In the genomic region with DNA sequence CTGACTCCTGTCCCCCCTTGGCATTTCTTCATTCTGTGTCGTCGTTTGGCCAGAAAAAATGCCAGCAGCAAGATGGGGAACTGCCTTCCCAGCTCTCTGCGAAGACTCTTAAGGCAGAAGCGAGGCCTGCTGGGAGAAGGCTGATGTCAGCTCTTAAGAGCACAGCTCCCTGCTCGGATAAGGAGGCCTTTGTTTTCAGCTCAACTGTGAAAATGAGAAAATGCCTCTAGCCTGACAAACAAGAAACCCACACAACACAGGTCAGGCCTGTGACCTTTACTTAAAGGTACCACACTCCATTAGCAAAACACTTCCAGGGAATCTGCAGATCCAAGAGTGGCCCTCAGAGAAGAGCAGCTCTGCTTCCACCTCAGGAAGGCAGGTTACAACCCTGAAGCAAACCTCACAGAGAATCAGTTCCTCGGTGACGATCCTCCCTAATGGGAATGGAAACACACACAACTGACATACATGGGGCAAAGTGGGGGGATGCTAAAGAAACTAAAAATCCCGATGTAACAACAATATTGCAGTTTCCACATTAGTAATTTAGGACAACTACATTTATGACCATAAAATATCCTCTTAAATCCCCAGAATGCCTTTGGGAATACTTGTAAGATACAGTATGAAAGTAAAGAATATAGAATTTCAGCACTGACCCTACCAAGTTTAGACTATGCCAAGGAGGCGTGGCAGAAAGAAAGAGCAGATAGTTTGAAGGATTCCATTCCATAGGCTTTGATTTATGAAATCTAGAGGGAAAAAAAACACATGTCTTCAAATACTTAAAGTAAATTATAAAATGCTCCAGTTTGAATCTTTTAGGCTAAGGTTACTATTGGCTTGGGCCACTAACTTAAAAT, we compare ENCODE assay signal across 8 cellular contexts. TPM values are rescaled to one million over a fixed set of nuclear protein-coding genes. Genes with fewer than 3 reads are reported as not detected.
DNase-seq lines count a peak whose midpoint lies in the region; ATAC-seq and TF ChIP-seq lines count a peak whose summit lies in the region.

No MANE protein-coding gene starts in this region.

- H3K27ac ChIP-seq in body of pancreas (peak overlapping the region; percentile 46 to 79 (median 62)), skeletal muscle tissue (ENCODE audit: low read depth, low read length) (peak overlapping the region; percentile 75)

- TF ChIP-seq CTCF in body of pancreas (IDR thresholded peaks at IDR 0.05), result no peak

- no peaks in the 10 kb centered on the region for H3K27me3 ChIP-seq in body of pancreas
- H3K27me3 ChIP-seq in skeletal muscle tissue (ENCODE audit: control insufficient read depth in 3 of 3, insufficient read depth in 3 of 3, low read length in 3 of 3), result no peaks in the 10 kb centered on the region

- DNase-seq in body of pancreas (peak; percentile 50 to 73 (median 70)), iris pigment epithelial cell (ENCODE audit: low read depth) (peak; percentile 85), NCI-H524 treated with DMSO at 0.1 percent for 48 hours (lab: John Stamatoyannopoulos, UW) (no peak), RKO (ENCODE audit: low spot score) (no peak), NCI-H128 (lab: John Stamatoyannopoulos, UW; ENCODE audit: unreplicated experiment) (no peak)

- intact Hi-C loops in body of pancreas (cut with DNase I), result no loop called here

- H3K4me1 ChIP-seq in body of pancreas (peaks cover 52% of the 10 kb centered on the region), skeletal muscle tissue (ENCODE audit: control insufficient read depth in 3 of 3, insufficient read depth in 3 of 3, low read length in 3 of 3) (peaks cover 72 to 77% (median 75%) of the 10 kb centered on the region in 3 donors)

- peak overlapping the region; percentile 55 to 69 (median 69) for H3K9ac ChIP-seq in skeletal muscle tissue (ENCODE audit: low read depth in 1 of 3, low read length in 3 of 3)

- peak; percentile 55; the same call in 1 of the 2 replicates for TF ChIP-seq EP300 in Ishikawa (IDR thresholded peaks at IDR 0.05; ENCODE audit: borderline replicate concordance)

- H3K4me3 ChIP-seq in body of pancreas (no peak overlapping the region), skeletal muscle tissue (ENCODE audit: low read length in 3 of 3) (peak overlapping the region; percentile 6 to 26 (median 16))

- H3K9me3 ChIP-seq in body of pancreas, result no peaks in the 10 kb centered on the region
- no peaks in the 10 kb centered on the region for H3K9me3 ChIP-seq in skeletal muscle tissue (ENCODE audit: control insufficient read depth in 3 of 3, low read length in 3 of 3)

- peak in 2 of 3 donors; percentile 15 to 19 for TF ChIP-seq POLR2A in body of pancreas (IDR thresholded peaks at IDR 0.05)

- peak; percentile 27; the same call in 1 of the 2 replicates for TF ChIP-seq RAD21 in Ishikawa (IDR thresholded peaks at IDR 0.05; ENCODE audit: low read depth)

- ATAC-seq in body of pancreas (peak; percentile 87), HG03095 (IDR thresholded peaks at IDR 0.05; ENCODE audit: unreplicated experiment) (no peak)

- H3K36me3 ChIP-seq in body of pancreas (replicated peaks in 1 of 2; ENCODE audit: insufficient read depth in 1 of 2, low read depth in 2 of 2) (no peaks in the 10 kb centered on the region), skeletal muscle tissue (ENCODE audit: control insufficient read depth in 3 of 3, insufficient read depth in 3 of 3, low read length in 3 of 3) (peaks cover 0 to 2% (median 0%) of the 10 kb centered on the region in 3 donors)

- 23% methylated on average over 9 of the region's 9 CpGs for WGBS in body of pancreas, 2 donors

TF ChIP-seq in Ishikawa, 13 proteins besides CTCF, POLR2A, EP300 and RAD21:
- 0 out of 2 replicates have a peak, but pooled peaks have one; percentile 38 for TF ChIP-seq TCF12 (IDR thresholded peaks at IDR 0.05; ENCODE audit: low read depth)
- no peak for TF ChIP-seq EGR1 (IDR thresholded peaks at IDR 0.05)
- TF ChIP-seq NFIC (IDR thresholded peaks at IDR 0.05), result 0 out of 2 replicates have a peak, but pooled peaks have one; percentile 54
- TF ChIP-seq YY1 (IDR thresholded peaks at IDR 0.05; ENCODE audit: low read depth), result peak; percentile 65; the same call in 1 of the 2 replicates
- TF ChIP-seq, protein P1, sequence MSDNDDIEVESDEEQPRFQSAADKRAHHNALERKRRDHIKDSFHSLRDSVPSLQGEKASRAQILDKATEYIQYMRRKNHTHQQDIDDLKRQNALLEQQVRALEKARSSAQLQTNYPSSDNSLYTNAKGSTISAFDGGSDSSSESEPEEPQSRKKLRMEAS (IDR thresholded peaks at IDR 0.05), result peak; percentile 70
- no peak for TF ChIP-seq CEBPB (IDR thresholded peaks at IDR 0.05)
- TF ChIP-seq CREB1 (IDR thresholded peaks at IDR 0.05; ENCODE audit: low read depth), result no peak
- peak; percentile 35 for TF ChIP-seq TEAD4 (IDR thresholded peaks at IDR 0.05)

RNA-seq across cellular contexts. Expression of gene VGLL4, which starts 52.1 kb away (rescaled TPM):
- 10 to 100 TPM; 66.4 to 91.0 TPM for total RNA-seq in body of pancreas
- 53.8 TPM for total RNA-seq in skeletal muscle tissue

Comparison
In these comparisons a context has a peak if more than half of its experiments do, and no peak if none do; other contexts are left out.
1. DNase-seq: peak in body of pancreas (4 of 4) and iris pigment epithelial cell (single experiment); none in NCI-H524 treated with DMSO at 0.1 percent for 48 hours (single experiment), RKO (single experiment) and NCI-H128 (single experiment).
2. H3K4me3 ChIP-seq: peak in skeletal muscle tissue (3 of 3); none in body of pancreas (0 of 2).